Comparison of ENCODE assay signal across 1 cellular context in genomic region chr16:81533175-81533507, GRCh38.
TF ChIP-seq lines count a peak whose summit lies in the region.

No MANE protein-coding gene starts in this region.

TF ChIP-seq in HepG2, 621 proteins besides CTCF, POLR2A, EP300 and RAD21:
- TF ChIP-seq FOXC1 (CRISPR knock-in tag; IDR thresholded peaks at IDR 0.05; ENCODE audit: borderline replicate concordance) (0 out of 2 replicates have a peak, but pooled peaks have one; percentile 14), ZNF24 (IDR thresholded peaks at IDR 0.05) (peak; percentile 72; the same call in 1 of the 2 replicates), ZNF253 (CRISPR knock-in tag; IDR thresholded peaks at IDR 0.05; ENCODE audit: borderline replicate concordance) (no peak), DMAP1 (CRISPR knock-in tag; IDR thresholded peaks at IDR 0.05) (no peak), STAT6 (CRISPR knock-in tag; IDR thresholded peaks at IDR 0.05; ENCODE audit: borderline replicate concordance) (0 out of 2 replicates have a peak, but pooled peaks have one; percentile 18), TRAFD1 (CRISPR knock-in tag; IDR thresholded peaks at IDR 0.05; ENCODE audit: borderline replicate concordance) (no peak), MAX (IDR thresholded peaks at IDR 0.05) (no peak), ZNF205 (CRISPR knock-in tag; IDR thresholded peaks at IDR 0.05) (no peak), MTERF4 (CRISPR knock-in tag; IDR thresholded peaks at IDR 0.05) (no peak)
TF ChIP-seq in HepG2: peak in this region for 3.
